29 cellular contexts compared by ENCODE assay signal in the genomic region with DNA sequence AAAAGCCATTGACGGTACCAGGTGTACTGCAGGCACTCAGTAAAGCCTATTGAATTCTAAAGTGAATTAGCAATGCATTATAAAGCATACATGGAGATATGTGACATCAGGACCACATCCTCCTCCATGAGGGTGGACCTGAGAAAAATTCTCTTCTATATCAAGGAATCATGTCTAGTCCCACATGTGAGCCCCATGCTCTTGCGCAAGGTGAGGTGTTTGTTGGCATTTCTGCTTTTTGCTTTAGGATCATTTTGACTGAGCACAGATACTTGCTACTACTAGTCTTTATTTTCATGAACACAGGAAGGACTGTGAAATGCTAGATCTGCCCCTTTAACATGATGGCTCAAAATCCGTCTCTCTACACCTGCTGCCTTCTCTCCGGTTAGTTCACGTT.
"Had no signal": no experiment of that assay in that cellular context is flagged by ENCODE, and none has a peak within 500 bp of the region (broad histone marks: within the 10 kb centered on the region; RNA-seq: fewer than 3 reads in every experiment).

No MANE protein-coding gene starts in this region.

- H3K9me3 ChIP-seq: ascending aorta had no signal

- ATAC-seq: activated CD4-positive, alpha-beta T cell treated with anti-CD3 and anti-CD28 coated beads for 36 hours; activated CD4-positive, CD25-positive, alpha-beta regulatory T cell treated with anti-CD3 and anti-CD28 coated beads, Interleukin-2, amount 50 U/mL, for 24 hours; activated CD8-positive, alpha-beta memory T cell treated with anti-CD3 and anti-CD28 coated beads, Interleukin-2, amount 10 ng/mL, durations not matched to agents 7 days and 5 days; activated CD8-positive, alpha-beta T cell treated with anti-CD3 and anti-CD28 coated beads, Interleukin-2, amount 10 ng/mL, durations not matched to agents 7 days and 5 days; activated naive CD8-positive, alpha-beta T cell treated with anti-CD3 and anti-CD28 coated beads, Interleukin-2, amount 50 U/mL, for 24 hours; WTC11 had no signal

- H3K36me3 ChIP-seq: ascending aorta, WERI-Rb-1 had no signal

- H3K27me3 ChIP-seq: ascending aorta had no signal

- H3K4me3 ChIP-seq: ascending aorta had no signal

- H3K4me1 ChIP-seq: ascending aorta had no signal

- DNase-seq: activated CD4-positive, alpha-beta memory T cell treated with anti-CD3 and anti-CD28 coated beads, Interleukin-2, amount 10 ng/mL, durations not matched to agents 7 days and 5 days; activated CD4-positive, alpha-beta T cell treated with anti-CD3 and anti-CD28 coated beads for 1 hour; activated CD4-positive, alpha-beta T cell treated with anti-CD3 and anti-CD28 coated beads for 36 hours; activated CD4-positive, alpha-beta T cell treated with anti-CD3 and anti-CD28 coated beads for 48 hours; activated CD4-positive, alpha-beta T cell treated with anti-CD3 and anti-CD28 coated beads, Interleukin-2, amount 10 ng/mL, durations not matched to agents 7 days and 5 days; activated CD4-positive, alpha-beta T cell treated with anti-CD3 and anti-CD28 coated beads, Interleukin-2, amount 50 U/mL, for 48 hours; activated CD4-positive, CD25-positive, alpha-beta regulatory T cell; activated CD8-positive, alpha-beta memory T cell treated with anti-CD3 and anti-CD28 coated beads for 24 hours; activated CD8-positive, alpha-beta memory T cell treated with anti-CD3 and anti-CD28 coated beads, Interleukin-2, amount 10 ng/mL, durations not matched to agents 7 days and 5 days; activated CD8-positive, alpha-beta memory T cell treated with anti-CD3 and anti-CD28 coated beads, Interleukin-2, amount 50 U/mL, for 48 hours; activated CD8-positive, alpha-beta T cell treated with anti-CD3 and anti-CD28 coated beads, Interleukin-2, amount 10 ng/mL, durations not matched to agents 7 days and 5 days; activated effector memory CD4-positive, alpha-beta T cell treated with Interleukin-2 at 50 U/mL for 16 hours; activated gamma-delta T cell; activated naive CD4-positive, alpha-beta T cell treated with anti-CD3 and anti-CD28 coated beads, Interleukin-2, amount 10 ng/mL, durations not matched to agents 7 days and 5 days; activated naive CD4-positive, alpha-beta T cell treated with Interleukin-2 at 50 U/mL for 16 hours; activated naive CD8-positive, alpha-beta T cell treated with anti-CD3 and anti-CD28 coated beads, Interleukin-2, amount 10 ng/mL, durations not matched to agents 7 days and 5 days; activated naive CD8-positive, alpha-beta T cell treated with anti-CD3 and anti-CD28 coated beads, Interleukin-2, amount 50 U/mL, for 24 hours; activated T-cell treated with anti-CD3 and anti-CD28 coated beads, Interleukin-2, amount 50 U/mL, for 24 hours; activated T-cell treated with anti-CD3 and anti-CD28 coated beads, Interleukin-2, amount 50 U/mL, for 48 hours; amygdala; anterior cingulate cortex; central memory CD4-positive, alpha-beta T cell; T-helper 1 cell; T-helper 2 cell; T-helper 9 cell; WERI-Rb-1 had no signal

- H3K27ac ChIP-seq: ascending aorta, WERI-Rb-1 had no signal
